Comparison of ENCODE assay signal across 21 cellular contexts in genomic region chr11:131593301-131593700, GRCh38.
"Had no signal": no experiment of that assay in that cellular context is flagged by ENCODE, and none has a peak within 500 bp of the region (broad histone marks: within the 10 kb centered on the region; RNA-seq: fewer than 3 reads in every experiment).

No MANE protein-coding gene starts in this region.

- DNase-seq: colonic mucosa; dermis blood vessel endothelial cell; effector CD4-positive, alpha-beta T cell; endodermal cell; erythroblast; foreskin keratinocyte; kidney; left colon; left ventricle myocardium superior; naive thymus-derived CD4-positive, alpha-beta T cell; pancreas; right cardiac atrium; small intestine; stimulated activated CD4-positive, alpha-beta T cell treated with anti-CD3 and anti-CD28 coated beads, Interleukin-12 subunit alpha, Interleukin-12 subunit beta, amount 100 ng/mL, for 4 hours; stomach; tibial artery; uterus had no signal

- ATAC-seq: foreskin keratinocyte; left colon; left ventricle myocardium superior; naive thymus-derived CD4-positive, alpha-beta T cell; pancreas; right cardiac atrium had no signal

- H3K27me3 ChIP-seq: colonic mucosa, foreskin keratinocyte, pancreas, suprapubic skin, tibial artery, upper lobe of left lung, uterus had no signal

- H3K4me3 ChIP-seq: colonic mucosa, hepatocyte, lung, pancreas, stomach, suprapubic skin, tibial artery, upper lobe of left lung, uterus had no signal

- H3K9me3 ChIP-seq: colonic mucosa, pancreas, stomach, suprapubic skin, tibial artery, upper lobe of left lung, uterus had no signal

- H3K79me2 ChIP-seq: hepatocyte had no signal

- H3K4me2 ChIP-seq: hepatocyte had no signal

- H3K36me3 ChIP-seq: colonic mucosa, pancreas, stomach, suprapubic skin, tibial artery, upper lobe of left lung, uterus had no signal

- H2AFZ ChIP-seq: hepatocyte had no signal

- H3K27ac ChIP-seq: colonic mucosa, foreskin keratinocyte, hepatocyte, pancreas, stomach, suprapubic skin, tibial artery, upper lobe of left lung, uterus had no signal
